Comparison of ENCODE assay signal across 8 cellular contexts in the genomic region with DNA sequence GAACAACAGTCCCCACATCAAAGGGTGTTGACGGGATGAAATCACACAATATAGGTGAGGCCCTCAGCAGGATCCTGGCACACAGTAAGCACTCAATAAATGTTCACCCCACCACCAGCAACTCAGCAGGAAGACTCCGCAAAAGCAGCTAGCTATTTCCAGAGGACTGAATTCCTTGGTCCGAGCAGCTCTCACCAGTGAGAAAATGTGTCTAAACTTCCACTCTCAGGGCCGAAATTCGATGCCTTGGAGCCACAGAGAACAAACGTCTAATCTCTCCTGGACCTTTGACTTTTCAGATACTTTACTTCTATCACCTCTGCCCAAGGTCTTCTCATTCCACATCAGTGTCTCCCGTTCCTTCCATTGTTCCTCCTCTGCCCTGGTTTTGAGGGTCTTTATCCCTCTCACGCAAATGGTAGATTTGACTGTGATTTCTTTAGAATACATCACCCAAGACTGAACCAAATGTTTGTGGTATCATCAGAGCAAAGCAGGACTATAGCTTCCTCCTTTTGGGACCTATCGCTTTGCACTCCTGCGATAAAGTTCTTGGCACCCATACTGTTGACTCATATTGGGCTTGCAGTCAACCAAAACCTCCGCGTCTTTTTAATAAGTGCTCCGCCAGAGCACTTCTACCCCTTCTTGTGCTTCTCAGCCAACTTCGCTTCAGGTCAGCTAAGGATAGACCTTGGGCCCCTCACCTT. TPM values are rescaled to one million over a fixed set of nuclear protein-coding genes. Genes with fewer than 3 reads are reported as not detected.
DNase-seq lines count a peak whose midpoint lies in the region; ATAC-seq and TF ChIP-seq lines count a peak whose summit lies in the region.

No MANE protein-coding gene starts in this region.

- peak overlapping the region; percentile 86 for H3K27ac Mint-ChIP-seq in CD4-positive, alpha-beta T cell

- TF ChIP-seq EP300 in transverse colon (IDR thresholded peaks at IDR 0.05; ENCODE audit: low read depth): no peak

- H3K36me3 Mint-ChIP-seq in CD4-positive, alpha-beta T cell (ENCODE audit: low read depth): peaks cover 21% of the 10 kb centered on the region

- H3K36me3 ChIP-seq in adrenal gland (replicated peaks in 1 of 2) (no peaks in the 10 kb centered on the region), lower lobe of right lung (no peaks in the 10 kb centered on the region), transverse colon (no peaks in the 10 kb centered on the region), BE2C (no peaks in the 10 kb centered on the region)

- H3K4me3 ChIP-seq in adrenal gland: no peak overlapping the region
- peak overlapping the region; percentile 79 for H3K4me3 ChIP-seq in lower lobe of right lung
- peak overlapping the region in 1 of 4 donors; percentile 95 for H3K4me3 ChIP-seq in transverse colon
- H3K4me3 ChIP-seq in BE2C (ENCODE audit: low read depth, low read length): no peak overlapping the region

- 39 to 55% (median 46%) methylated on average over 14 of the region's 14 CpGs for WGBS in adrenal gland, 4 donors
- 72 to 78% methylated on average over 13 to 14 of the region's 14 CpGs for WGBS in transverse colon (ENCODE audit: low coverage in 1 of 2), 2 donors

- no peak for ATAC-seq in CD4-positive, alpha-beta T cell (ENCODE audit: poor library complexity)
- peak; percentile 30 for ATAC-seq in HG03175 (IDR thresholded peaks at IDR 0.05; ENCODE audit: unreplicated experiment)
- ATAC-seq in lower lobe of right lung: no peak

- no peak for DNase-seq in CD4-positive, alpha-beta T cell
- DNase-seq in adrenal gland (peak in 6 of 7 donors; percentile 25 to 67 (median 62)), lower lobe of right lung (no peak), superior temporal gyrus (ENCODE audit: extremely low spot score) (no peak), transverse colon (no peak), HT-29 (ENCODE audit: low spot score) (no peak), BE2C (no peak)

- POLR2A ChIA-PET in CD4-positive, alpha-beta T cell (lab: Charles Lee): interaction anchor here (0.7 to 2.4 kb wide), 7 partner anchors 8 to 928 kb away, joined by 3 to 17 read pairs (median 3); partner anchors contain the start of genes ARL3, CNNM2, SFR1 and SFXN2

- TF ChIP-seq CTCF in CD4-positive, alpha-beta T cell (IDR thresholded peaks at IDR 0.05): no peak
- TF ChIP-seq CTCF in adrenal gland (IDR thresholded peaks at IDR 0.05): no peak
- TF ChIP-seq CTCF in lower lobe of right lung (IDR thresholded peaks at IDR 0.05): no peak
- TF ChIP-seq CTCF in transverse colon (IDR thresholded peaks at IDR 0.05): no peak
- no peak for TF ChIP-seq CTCF in BE2C (IDR thresholded peaks at IDR 0.05; ENCODE audit: low read depth, low read length)

- intact Hi-C loops in CD4-positive, alpha-beta T cell (cut with DNase I, micrococcal nuclease): loop anchor here in 1 of 2 experiments (5.0 to 10.0 kb wide), 6 partner anchors 277 to 1839 kb away; partner anchors contain the start of genes ACTR1A, BTRC, CNNM2 and SFR1
- intact Hi-C loops in adrenal gland (cut with DNase I): loop anchor here in 1 of 2 donors (10.0 kb wide), 1 partner anchor 79 kb away; no protein-coding TSS in a partner anchor
- intact Hi-C loops in lower lobe of right lung (cut with DNase I): no loop called here
- intact Hi-C loops in transverse colon (cut with DNase I; ENCODE audit: low total_unique reads): no loop called here

- peak overlapping the region; percentile 93 for H3K4me3 Mint-ChIP-seq in CD4-positive, alpha-beta T cell

- CTCF ChIA-PET in CD4-positive, alpha-beta T cell (lab: Charles Lee): interaction anchor here (3.3 kb wide), 1 partner anchor 277 kb away, joined by 11 read pairs; the partner anchor contains the start of gene CNNM2

- no peaks in the 10 kb centered on the region for H3K27me3 Mint-ChIP-seq in CD4-positive, alpha-beta T cell

- H3K9me3 Mint-ChIP-seq in CD4-positive, alpha-beta T cell: no peaks in the 10 kb centered on the region

- H3K4me1 Mint-ChIP-seq in CD4-positive, alpha-beta T cell (ENCODE audit: low read depth): peaks cover 40% of the 10 kb centered on the region

- peaks cover 41 to 61% of the 10 kb centered on the region in 2 donors for H3K4me1 ChIP-seq in adrenal gland (replicated peaks in 1 of 2)
- H3K4me1 ChIP-seq in lower lobe of right lung: peaks cover 59% of the 10 kb centered on the region
- H3K4me1 ChIP-seq in transverse colon: peaks cover 18 to 41% (median 26%) of the 10 kb centered on the region in 4 donors
- H3K4me1 ChIP-seq in BE2C: no peaks in the 10 kb centered on the region

- in situ Hi-C loops in transverse colon (cut with MboI; ENCODE audit: low pct_ligation_motif_present in 1 of 4, low pct_unique_long_range_greater_than_20kb in 1 of 4, low sequenced_read_pairs in 3 of 4): no loop called here

- no peaks in the 10 kb centered on the region for H3K9me3 ChIP-seq in CD4-positive, alpha-beta T cell (ENCODE audit: control insufficient read depth, low read length)
- no peaks in the 10 kb centered on the region for H3K9me3 ChIP-seq in adrenal gland (replicated peaks in 1 of 3)
- no peaks in the 10 kb centered on the region for H3K9me3 ChIP-seq in lower lobe of right lung
- H3K9me3 ChIP-seq in transverse colon: no peaks in the 10 kb centered on the region
- H3K9me3 ChIP-seq in BE2C: no peaks in the 10 kb centered on the region

- TF ChIP-seq POLR2A in adrenal gland (IDR thresholded peaks at IDR 0.05) (peak in 1 of 2 donors; percentile 23), transverse colon (IDR thresholded peaks at IDR 0.05) (no peak)

- no peaks in the 10 kb centered on the region for H3K27me3 ChIP-seq in CD4-positive, alpha-beta T cell (ENCODE audit: control insufficient read depth, insufficient read depth, low read length)
- H3K27me3 ChIP-seq in adrenal gland: no peaks in the 10 kb centered on the region
- no peaks in the 10 kb centered on the region for H3K27me3 ChIP-seq in lower lobe of right lung (ENCODE audit: low read depth)
- no peaks in the 10 kb centered on the region for H3K27me3 ChIP-seq in transverse colon
- H3K27me3 ChIP-seq in BE2C: no peaks in the 10 kb centered on the region

- H3K27ac ChIP-seq in CD4-positive, alpha-beta T cell (ENCODE audit: low read depth, low read length): no peak overlapping the region
- peak overlapping the region; percentile 1 to 99 (median 96) for H3K27ac ChIP-seq in adrenal gland
- H3K27ac ChIP-seq in lower lobe of right lung: peak overlapping the region; percentile 98
- peak overlapping the region in 1 of 4 donors; percentile 95 for H3K27ac ChIP-seq in transverse colon

RNA-seq across cellular contexts. Expression of gene NT5C2, which starts 0.9 kb away (rescaled TPM):
- total RNA-seq in CD4-positive, alpha-beta T cell: 10 to 100 TPM; 43.2 to 47.8 TPM
- total RNA-seq in adrenal gland (100 to 1,000 TPM in 1 of 8 donors, 10 to 100 TPM in 7; 23.2 to 101 (median 71.6) TPM), lower lobe of right lung (105 TPM), transverse colon (100 to 1,000 TPM in 2 of 4 donors, 10 to 100 TPM in 2; 77.1 to 135 (median 105) TPM)
- 10 to 100 TPM; 32.9 to 92.5 (median 33.2) TPM for polyA plus RNA-seq in adrenal gland
- 35.2 and 39.4 TPM in 2 replicates for total RNA-seq in HT-29 (2014; rRNA removed; shearing (Covaris generic))
- 39.7 TPM for polyA plus RNA-seq in BE2C (2012; ENCODE audit: insufficient read depth, insufficient read length, low read depth)

RNA-seq across cellular contexts. Expression of gene RPEL1, which starts 51.7 kb away (rescaled TPM):
- not detected for total RNA-seq in CD4-positive, alpha-beta T cell
- total RNA-seq in adrenal gland (not detected), lower lobe of right lung (0.30 TPM), transverse colon (not detected)
- under 1 TPM in 1 of 3 donors, not detected in 2; 0.09 TPM for polyA plus RNA-seq in adrenal gland
- 0.05 and 0.10 TPM in 2 replicates for total RNA-seq in HT-29 (2014; rRNA removed; shearing (Covaris generic))
- not detected for polyA plus RNA-seq in BE2C (2012; ENCODE audit: insufficient read depth, insufficient read length, low read depth)

Comparison
In these comparisons a context has a peak if more than half of its experiments do, and no peak if none do; other contexts are left out.
1. DNase-seq: peak in adrenal gland (6 of 7); none in CD4-positive, alpha-beta T cell (0 of 10), lower lobe of right lung (single experiment), superior temporal gyrus (single experiment), transverse colon (single experiment), HT-29 (single experiment) and BE2C (single experiment).